In genomic region chr6:3046295-3046694, GRCh38 we compare ENCODE assay signal across 21 cellular contexts.
"Had no signal": no experiment of that assay in that cellular context is flagged by ENCODE, and none has a peak within 500 bp of the region (broad histone marks: within the 10 kb centered on the region; RNA-seq: fewer than 3 reads in every experiment).

No MANE protein-coding gene starts in this region.

- H3K9me3 Mint-ChIP-seq: activated CD4-positive, alpha-beta memory T cell treated with anti-CD3 and anti-CD28 coated beads, Interleukin-2, amount 10 ng/mL, durations not matched to agents 7 days and 5 days; activated T-helper 2 cell treated with anti-CD3 and anti-CD28 coated beads, Interferon-gamma antibody, Interleukin-2, Interleukin-4, amounts not matched to agents 10 μg/mL and 5 μg/mL and 100 μg/mL, durations not matched to agents 14 hours and 24 hours and 36 hours; central memory CD8-positive, alpha-beta T cell; immature natural killer cell; WTC11 had no signal

- H3K9me3 ChIP-seq: body of pancreas, colonic mucosa, pancreas, right lobe of liver, thoracic aorta had no signal

- H3K27me3 ChIP-seq: body of pancreas, colonic mucosa, pancreas, right lobe of liver had no signal

- DNase-seq: activated CD4-positive, alpha-beta memory T cell treated with anti-CD3 and anti-CD28 coated beads, Interleukin-2, amount 10 ng/mL, durations not matched to agents 7 days and 5 days; activated CD4-positive, alpha-beta T cell treated with anti-CD3 and anti-CD28 coated beads for 4 hours; activated CD8-positive, alpha-beta memory T cell treated with anti-CD3 and anti-CD28 coated beads, Interleukin-2, amount 10 ng/mL, durations not matched to agents 7 days and 5 days; activated naive CD4-positive, alpha-beta T cell treated with Interleukin-2 at 50 U/mL for 16 hours; body of pancreas; colonic mucosa; immature natural killer cell; kidney glomerular epithelial cell; left ventricle myocardium superior; pancreas; right lobe of liver; small intestine; stimulated activated CD4-positive, alpha-beta T cell treated with anti-CD3 and anti-CD28 coated beads, Interleukin-15, amount 100 ng/mL, for 24 hours; stimulated activated CD4-positive, alpha-beta T cell treated with anti-CD3 and anti-CD28 coated beads, Interleukin-2, amount 100 ng/mL, for 48 hours; SW 1271 had no signal

- FAIRE-seq: pancreas, small intestine, TTC549 had no signal

- H3K4me3 ChIP-seq: body of pancreas, colonic mucosa, pancreas, right lobe of liver, thoracic aorta had no signal

- H3K27me3 Mint-ChIP-seq: central memory CD8-positive, alpha-beta T cell had no signal

- H3K4me1 Mint-ChIP-seq: central memory CD8-positive, alpha-beta T cell; immature natural killer cell had no signal

- H3K36me3 Mint-ChIP-seq: activated CD8-positive, alpha-beta memory T cell treated with anti-CD3 and anti-CD28 coated beads, Interleukin-2, amount 10 ng/mL, durations not matched to agents 7 days and 5 days; immature natural killer cell; WTC11 had no signal

- ATAC-seq: activated CD8-positive, alpha-beta memory T cell treated with anti-CD3 and anti-CD28 coated beads, Interleukin-2, amount 10 ng/mL, durations not matched to agents 7 days and 5 days; body of pancreas; esophagus mucosa; left ventricle myocardium superior; pancreas; WTC11 had no signal

- H3K27ac ChIP-seq: body of pancreas, colonic mucosa, pancreas, right lobe of liver, thoracic aorta had no signal

- H3K27ac Mint-ChIP-seq: activated CD4-positive, alpha-beta memory T cell treated with anti-CD3 and anti-CD28 coated beads, Interleukin-2, amount 10 ng/mL, durations not matched to agents 7 days and 5 days; activated CD8-positive, alpha-beta memory T cell treated with anti-CD3 and anti-CD28 coated beads, Interleukin-2, amount 10 ng/mL, durations not matched to agents 7 days and 5 days; activated T-helper 2 cell treated with anti-CD3 and anti-CD28 coated beads, Interferon-gamma antibody, Interleukin-2, Interleukin-4, amounts not matched to agents 10 μg/mL and 5 μg/mL and 100 μg/mL, durations not matched to agents 14 hours and 24 hours and 36 hours; WTC11 had no signal

- H3K4me1 ChIP-seq: body of pancreas, colonic mucosa, pancreas, right lobe of liver had no signal

- H3K4me3 Mint-ChIP-seq: activated CD4-positive, alpha-beta memory T cell treated with anti-CD3 and anti-CD28 coated beads, Interleukin-2, amount 10 ng/mL, durations not matched to agents 7 days and 5 days; activated CD8-positive, alpha-beta memory T cell treated with anti-CD3 and anti-CD28 coated beads, Interleukin-2, amount 10 ng/mL, durations not matched to agents 7 days and 5 days; central memory CD8-positive, alpha-beta T cell; immature natural killer cell; WTC11 had no signal

- H3K36me3 ChIP-seq: colonic mucosa, pancreas, right lobe of liver, thoracic aorta had no signal
